In genomic region chr1:235049217-235049616, GRCh38 we compare ENCODE assay signal across 16 cellular contexts.
DNase-seq lines count a peak whose midpoint lies in the region; ATAC-seq, FAIRE-seq and TF ChIP-seq lines count a peak whose summit lies in the region.
"Had no signal": no experiment of that assay in that cellular context is flagged by ENCODE, and none has a peak within 500 bp of the region (broad histone marks: within the 10 kb centered on the region; RNA-seq: fewer than 3 reads in every experiment).

No MANE protein-coding gene starts in this region.

- BruUV-seq in IMR-90 (replicated peaks; lab: Mats Ljungman, UMichigan): no TSS peak
- no TSS peak for BruUV-seq in endothelial cell of umbilical vein (replicated peaks; lab: Mats Ljungman, UMichigan)

- in situ Hi-C loops in IMR-90 (cut with MboI; ENCODE audit: low sequenced_read_pairs): no loop called here
- in situ Hi-C loops in GM13977 (cut with MboI; ENCODE audit: low pct_unique_long_range_greater_than_20kb, low sequenced_read_pairs, unreplicated experiment): no loop called here

- intact Hi-C loops in IMR-90 (cut with micrococcal nuclease) (loop anchor here (2.0 kb wide), 1 partner anchor 18 kb away; no protein-coding TSS in a partner anchor), endothelial cell of umbilical vein (cut with micrococcal nuclease) (loop anchor here (2.0 kb wide), 1 partner anchor 36 kb away; no protein-coding TSS in a partner anchor), sigmoid colon (cut with DNase I) (loop anchor here (2.0 kb wide), 1 partner anchor 324 kb away; no protein-coding TSS in a partner anchor)

- H2AFZ ChIP-seq in IMR-90 (replicated peaks; ENCODE audit: low read length, poor library complexity) (peak overlapping the region; percentile 57), endothelial cell of umbilical vein (ENCODE audit: low read depth, low read length) (peak overlapping the region; percentile 11)

- H3K27ac ChIP-seq in AG04450 (ENCODE audit: low read depth, low read length) (peak overlapping the region; percentile 99), IMR-90 (ENCODE audit: insufficient read depth, low read length) (peak overlapping the region; percentile 86), endothelial cell of umbilical vein (ENCODE audit: insufficient read depth, low read depth, low read length) (no peak overlapping the region), sigmoid colon (peak overlapping the region; percentile 81 to 89 (median 83))
- H3K27ac ChIP-seq: epithelial cell of prostate had no signal

- TF ChIP-seq EP300 in sigmoid colon (IDR thresholded peaks at IDR 0.05): no peak

- peak overlapping the region; percentile 77; the same call in 1 of the 2 replicates for H3K23ac ChIP-seq in IMR-90 (ENCODE audit: low read depth, low read length)

- no peak overlapping the region for H3K4me2 ChIP-seq in IMR-90 (ENCODE audit: low read depth, low read length)
- no peak overlapping the region for H3K4me2 ChIP-seq in endothelial cell of umbilical vein (ENCODE audit: insufficient read depth, low read length)

- H3K56ac ChIP-seq in IMR-90 (ENCODE audit: extremely low read depth, insufficient read depth, low read length): peak overlapping the region; percentile 21; the same call in 1 of the 2 replicates

- peaks cover 12% of the 10 kb centered on the region for H3K9me1 ChIP-seq in IMR-90 (ENCODE audit: insufficient read depth, low read length)
- no peaks in the 10 kb centered on the region for H3K9me1 ChIP-seq in endothelial cell of umbilical vein (replicated peaks; ENCODE audit: control insufficient read depth, extremely low read depth, insufficient read depth, low read length)

- H4K91ac ChIP-seq in IMR-90 (ENCODE audit: insufficient read depth, low read depth, low read length): peak overlapping the region; percentile 90

- no peaks in the 10 kb centered on the region for H3K27me3 ChIP-seq in AG04450 (ENCODE audit: control insufficient read depth, insufficient read depth, low read length)
- no peaks in the 10 kb centered on the region for H3K27me3 ChIP-seq in IMR-90 (ENCODE audit: control insufficient read depth, insufficient read depth, low read length)
- no peaks in the 10 kb centered on the region for H3K27me3 ChIP-seq in endothelial cell of umbilical vein (ENCODE audit: control insufficient read depth in 2 of 2, insufficient read depth in 2 of 2, low read length in 2 of 2)
- H3K27me3 ChIP-seq in sigmoid colon: no peaks in the 10 kb centered on the region
- H3K27me3 ChIP-seq: body of pancreas had no signal

- H3K9me3 ChIP-seq in AG04450 (ENCODE audit: control insufficient read depth, insufficient read depth, low read length): no peaks in the 10 kb centered on the region
- no peaks in the 10 kb centered on the region for H3K9me3 ChIP-seq in IMR-90 (ENCODE audit: control insufficient read depth, insufficient read depth, low read length)
- H3K9me3 ChIP-seq in endothelial cell of umbilical vein (replicated peaks; ENCODE audit: control insufficient read depth, insufficient read depth, low read length): no peaks in the 10 kb centered on the region
- no peaks in the 10 kb centered on the region for H3K9me3 ChIP-seq in sigmoid colon
- H3K9me3 ChIP-seq: body of pancreas, mucosa of descending colon had no signal

- DNase-seq in AG04450 (ENCODE audit: low read depth, low spot score) (no peak), IMR-90 (no peak), endothelial cell of umbilical vein (ENCODE audit: low read depth, low spot score) (no peak), sigmoid colon (no peak), hypothalamus (lab: John Stamatoyannopoulos, UW) (no peak), GM13977 (ENCODE audit: low spot score) (no peak)
- DNase-seq: activated CD8-positive, alpha-beta memory T cell treated with anti-CD3 and anti-CD28 coated beads, Interleukin-2, amount 50 U/mL, for 48 hours; body of pancreas; CD4-positive, alpha-beta T cell; mucosa of descending colon; NCI-H1436; NCI-H446 treated with DMSO at 0.1 percent for 48 hours had no signal

- peak overlapping the region; percentile 89 for H3K4ac ChIP-seq in IMR-90 (ENCODE audit: low read depth, low read length)

- H3K4me3 ChIP-seq in AG04450 (ENCODE audit: low read depth, low read length) (no peak overlapping the region), IMR-90 (ENCODE audit: insufficient read depth, low read depth, low read length) (no peak overlapping the region), endothelial cell of umbilical vein (replicated peaks in 1 of 3; ENCODE audit: insufficient read depth in 1 of 3, low read depth in 1 of 3, low read length in 3 of 3) (no peak overlapping the region), sigmoid colon (no peak overlapping the region)
- H3K4me3 ChIP-seq: body of pancreas, mucosa of descending colon had no signal

- TF ChIP-seq POLR2A in IMR-90 (IDR thresholded peaks at IDR 0.05; ENCODE audit: low read depth, low read length) (no peak), endothelial cell of umbilical vein (IDR thresholded peaks at IDR 0.05; ENCODE audit: low read depth, low read length) (no peak), sigmoid colon (IDR thresholded peaks at IDR 0.05) (no peak)

- H3K14ac ChIP-seq in IMR-90 (replicated peaks; ENCODE audit: low read depth, low read length): peak overlapping the region; percentile 76

- peaks cover 25% of the 10 kb centered on the region for H3K4me1 ChIP-seq in IMR-90 (ENCODE audit: control insufficient read depth, insufficient read depth, low read length)
- H3K4me1 ChIP-seq in endothelial cell of umbilical vein (ENCODE audit: control insufficient read depth, extremely low read depth, insufficient read depth, low read length): peaks cover 14% of the 10 kb centered on the region
- H3K4me1 ChIP-seq in sigmoid colon: peaks cover 0 to 44% (median 36%) of the 10 kb centered on the region in 4 donors

- no peak overlapping the region for H2AK9ac ChIP-seq in IMR-90 (replicated peaks; ENCODE audit: low read depth, low read length, poor library complexity)

- H2AK5ac ChIP-seq in IMR-90 (ENCODE audit: low read depth, low read length): peak overlapping the region; percentile 97

- POLR2A ChIA-PET in AG04450 (lab: Yijun Ruan, JAX) (no interaction called here), IMR-90 (lab: Charles Lee; ENCODE audit: unreplicated experiment) (no interaction called here), endothelial cell of umbilical vein (lab: Charles Lee) (interaction anchor here (0.7 kb wide), 1 partner anchor 25 kb away, joined by 3 read pairs; no protein-coding TSS in a partner anchor)

- H3K9ac ChIP-seq in IMR-90 (ENCODE audit: low read depth, low read length) (peak overlapping the region; percentile 13; the same call in 1 of the 2 replicates), endothelial cell of umbilical vein (replicated peaks; ENCODE audit: extremely low read depth, insufficient read depth, low read length) (no peak overlapping the region)

- peak overlapping the region; percentile 88 for H2BK20ac ChIP-seq in IMR-90 (ENCODE audit: low read depth, low read length)

- dilution Hi-C loops in IMR-90 (cut with HindIII; ENCODE audit: low sequenced_read_pairs, unreplicated experiment) (no loop called here), endothelial cell of umbilical vein (cut with MboI; ENCODE audit: extremely low pct_ligation_motif_present, low sequenced_read_pairs) (no loop called here)

- no peaks in the 10 kb centered on the region for H3K79me2 ChIP-seq in endothelial cell of umbilical vein (ENCODE audit: control insufficient read depth, insufficient read depth, low read length)

- no peak for TF ChIP-seq RAD21 in IMR-90 (IDR thresholded peaks at IDR 0.05; ENCODE audit: low read length)

- peak overlapping the region; percentile 37 to 63; a peak in 2 of 4 replicates for H4K8ac ChIP-seq in IMR-90 (ENCODE audit: low read depth in 2 of 2, low read length in 2 of 2)

- FAIRE-seq in endothelial cell of umbilical vein (lab: Jason Lieb, UNC): no peak
- FAIRE-seq: TTC549 had no signal

- peak overlapping the region; percentile 72 for H2BK15ac ChIP-seq in IMR-90 (ENCODE audit: low read depth, low read length)

- peak overlapping the region; percentile 82 for H3K18ac ChIP-seq in IMR-90 (ENCODE audit: low read depth, low read length)

- no peaks in the 10 kb centered on the region for H4K20me1 ChIP-seq in IMR-90 (ENCODE audit: insufficient read depth, low read length)
- no peaks in the 10 kb centered on the region for H4K20me1 ChIP-seq in endothelial cell of umbilical vein (replicated peaks; ENCODE audit: control insufficient read depth, extremely low read depth, insufficient read depth, low read length)

- peak overlapping the region; percentile 91 for H2BK120ac ChIP-seq in IMR-90 (ENCODE audit: low read depth, low read length)

- TF ChIP-seq CTCF in AG04450 (IDR thresholded peaks at IDR 0.05; ENCODE audit: low read depth, low read length) (no peak), IMR-90 (conservative IDR thresholded peaks at IDR 0.05; ENCODE audit: low read depth, low read length) (no peak), endothelial cell of umbilical vein (IDR thresholded peaks at IDR 0.05; ENCODE audit: extremely low read depth in 1 of 2, insufficient read depth in 1 of 2, low read depth in 1 of 2, low read length in 2 of 2) (no peak), sigmoid colon (IDR thresholded peaks at IDR 0.05) (no peak), GM13977 (IDR thresholded peaks at IDR 0.05; ENCODE audit: extremely low read depth, insufficient read depth, missing control alignments) (no peak)

- H3K36me3 ChIP-seq in IMR-90 (ENCODE audit: control insufficient read depth, insufficient read depth, low read length) (no peaks in the 10 kb centered on the region), endothelial cell of umbilical vein (ENCODE audit: control insufficient read depth in 2 of 2, extremely low read depth in 1 of 2, insufficient read depth in 2 of 2, low read length in 2 of 2) (no peaks in the 10 kb centered on the region), sigmoid colon (no peaks in the 10 kb centered on the region)

- peak overlapping the region; percentile 84 for H4K5ac ChIP-seq in IMR-90 (ENCODE audit: low read depth, low read length)

- peak overlapping the region; percentile 84 for H2BK5ac ChIP-seq in IMR-90 (ENCODE audit: low read depth, low read length, poor library complexity, severe bottlenecking)

- 86% methylated on average over 1 of the region's 5 CpGs; no CpG with 5 or more reads in 1 of the 2 experiments for WGBS in IMR-90 (ENCODE audit: extremely low coverage in 2 of 2, insufficient read length in 1 of 2), 2 experiments
- WGBS in sigmoid colon, 2 donors: 96% methylated on average over 5 of the region's 5 CpGs

- ATAC-seq in IMR-90 (ENCODE audit: low read depth): no peak
- ATAC-seq in GM19395 (IDR thresholded peaks at IDR 0.05; ENCODE audit: unreplicated experiment): no peak
- ATAC-seq in HG02981 (IDR thresholded peaks at IDR 0.05; ENCODE audit: unreplicated experiment): no peak
- ATAC-seq: body of pancreas, mucosa of descending colon had no signal

- no peaks in the 10 kb centered on the region for H3K79me1 ChIP-seq in IMR-90 (ENCODE audit: low read depth in 1 of 2, low read length in 2 of 2)

- CTCF ChIA-PET in AG04450 (lab: Charles Lee) (no interaction called here), IMR-90 (lab: Yijun Ruan, JAX) (interaction anchor here (0.7 kb wide), 1 partner anchor 769 kb away, joined by 3 read pairs; no protein-coding TSS in a partner anchor), endothelial cell of umbilical vein (lab: Charles Lee) (interaction anchor here (1.6 kb wide), 1 partner anchor 21 kb away, joined by 4 read pairs; no protein-coding TSS in a partner anchor)

TF ChIP-seq in endothelial cell of umbilical vein, 7 proteins besides CTCF, POLR2A, EP300 and RAD21 (continues in another document):
- TF ChIP-seq JUN (IDR thresholded peaks at IDR 0.05; ENCODE audit: borderline replicate concordance, insufficient read depth, insufficient read length, low read depth): no peak
